ENCODE assay signal across 15 cellular contexts in the genomic region with DNA sequence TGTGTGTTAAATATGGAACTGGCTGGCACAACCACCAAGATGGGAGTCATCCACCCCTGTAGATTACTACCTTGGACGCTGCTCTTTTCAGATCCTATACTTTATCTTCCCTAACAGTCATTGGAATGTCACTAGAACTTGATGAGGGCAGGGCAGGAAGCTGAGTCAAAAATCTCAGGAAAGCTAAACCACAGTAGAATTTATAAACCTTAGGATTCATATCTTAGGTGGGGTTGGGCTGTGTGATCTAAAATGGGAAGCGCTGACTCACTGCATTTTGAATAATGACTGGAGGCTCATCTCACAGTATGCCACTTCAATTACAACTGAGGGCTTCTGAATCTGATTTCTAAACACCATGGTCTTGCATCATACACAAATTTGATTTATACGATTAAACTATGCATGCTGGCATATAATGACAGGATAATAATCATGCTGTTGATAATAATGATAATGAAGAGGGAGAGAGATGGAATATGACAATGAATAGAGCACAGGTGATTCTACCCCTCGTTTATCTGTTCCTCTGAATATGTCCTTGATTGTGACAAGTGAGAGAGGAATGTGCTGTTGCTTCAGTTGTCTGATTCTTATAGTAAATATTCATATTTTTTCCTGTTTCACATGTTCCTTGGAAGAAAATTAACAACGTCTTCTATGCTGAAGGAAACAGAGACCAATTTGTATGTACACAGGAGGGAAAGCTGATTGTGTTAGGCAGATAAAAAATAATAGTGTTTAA.
A peak's percentile ranks its signal among the peaks of the same experiment; 100 is the strongest.
DNase-seq lines count a peak whose midpoint lies in the region; ATAC-seq and TF ChIP-seq lines count a peak whose summit lies in the region.
"Had no signal": no experiment of that assay in that cellular context is flagged by ENCODE, and none has a peak within 500 bp of the region (broad histone marks: within the 10 kb centered on the region; RNA-seq: fewer than 3 reads in every experiment).

No MANE protein-coding gene starts in this region.

- H3K4me3 ChIP-seq in mesenchymal stem cell (ENCODE audit: insufficient read depth in 1 of 2, low read depth in 1 of 2, low read length in 2 of 2) = no peak overlapping the region

- H3K23ac ChIP-seq in mesenchymal stem cell (ENCODE audit: low read length in 2 of 2) = no peak overlapping the region

- intact Hi-C loops in CD14-positive monocyte (cut with micrococcal nuclease) = no loop called here

- no peak overlapping the region for H2BK120ac ChIP-seq in mesenchymal stem cell (ENCODE audit: low read depth, low read length)

- no peak overlapping the region for H4K8ac ChIP-seq in mesenchymal stem cell (ENCODE audit: low read length)

- peaks cover 4% of the 10 kb centered on the region for H3K9me3 ChIP-seq in mesenchymal stem cell (ENCODE audit: control insufficient read depth, low read length)

- H3K27me3 ChIP-seq in mesenchymal stem cell (ENCODE audit: control insufficient read depth in 1 of 2, insufficient read depth in 1 of 2, low read length in 2 of 2) = no peaks in the 10 kb centered on the region

- H2AFZ ChIP-seq in mesenchymal stem cell (ENCODE audit: low read depth, low read length) = no peak overlapping the region

- DNase-seq in EH (ENCODE audit: low read depth) (peak; percentile 62), NCI-H460 (ENCODE audit: extremely low read depth, low read depth) (peak; percentile 38), dermis blood vessel endothelial cell (peak; percentile 82), mesenchymal stem cell (peak; percentile 38), CD14-positive monocyte (ENCODE audit: low spot score) (no peak), DMS 273 (lab: John Stamatoyannopoulos, UW; ENCODE audit: unreplicated experiment) (no peak)
- DNase-seq in activated naive CD4-positive, alpha-beta T cell treated with anti-CD3 and anti-CD28 coated beads, Interleukin-2, amount 10 ng/mL, durations not matched to agents 7 days and 5 days = no peak
- DNase-seq: anterior cingulate cortex; CD4-positive, CD25-positive, alpha-beta regulatory T cell; NCI-H2029; stimulated activated naive B cell treated with anti-CD40 and anti-IgM and Interleukin-4, amounts not matched to agents 10 μg/mL and 1 μg/mL and 100 μg/mL, for 72 hours had no signal

- no peak for ATAC-seq in HG02885 (IDR thresholded peaks at IDR 0.05; ENCODE audit: poor library complexity, unreplicated experiment)
- ATAC-seq: HepG2; Panc1; stimulated activated naive B cell treated with anti-CD40 and anti-IgM and Interleukin-4, amounts not matched to agents 10 μg/mL and 1 μg/mL and 100 μg/mL, for 72 hours had no signal

- H2BK5ac ChIP-seq in mesenchymal stem cell (ENCODE audit: low read depth, low read length, poor library complexity, severe bottlenecking) = no peak overlapping the region

- H4K91ac ChIP-seq in mesenchymal stem cell (ENCODE audit: low read length) = no peak overlapping the region

- CTCF ChIA-PET in activated naive CD4-positive, alpha-beta T cell treated with anti-CD3 and anti-CD28 coated beads, Interleukin-2, amount 10 ng/mL, durations not matched to agents 7 days and 5 days (lab: Charles Lee) = no interaction called here

- no peak overlapping the region for H3K18ac ChIP-seq in mesenchymal stem cell (ENCODE audit: low read depth in 1 of 2, low read length in 2 of 2)

- no peak overlapping the region for H3K14ac ChIP-seq in mesenchymal stem cell (ENCODE audit: low read length in 2 of 2)

- H2BK12ac ChIP-seq in mesenchymal stem cell (ENCODE audit: low read length in 2 of 2) = no peak overlapping the region

- H2AK5ac ChIP-seq in mesenchymal stem cell (ENCODE audit: low read length, severe bottlenecking) = no peak overlapping the region

- no peaks in the 10 kb centered on the region for H3K36me3 Mint-ChIP-seq in CD14-positive monocyte
- no peaks in the 10 kb centered on the region for H3K36me3 Mint-ChIP-seq in activated naive CD4-positive, alpha-beta T cell treated with anti-CD3 and anti-CD28 coated beads, Interleukin-2, amount 10 ng/mL, durations not matched to agents 7 days and 5 days
- H3K36me3 Mint-ChIP-seq: CD4-positive, CD25-positive, alpha-beta regulatory T cell; stimulated activated naive B cell treated with anti-CD40 and anti-IgM and Interleukin-4, amounts not matched to agents 10 μg/mL and 1 μg/mL and 100 μg/mL, for 72 hours had no signal

- no peaks in the 10 kb centered on the region for H3K4me1 Mint-ChIP-seq in CD14-positive monocyte
- no peaks in the 10 kb centered on the region for H3K4me1 Mint-ChIP-seq in activated naive CD4-positive, alpha-beta T cell treated with anti-CD3 and anti-CD28 coated beads, Interleukin-2, amount 10 ng/mL, durations not matched to agents 7 days and 5 days
- H3K4me1 Mint-ChIP-seq: CD4-positive, CD25-positive, alpha-beta regulatory T cell; stimulated activated naive B cell treated with anti-CD40 and anti-IgM and Interleukin-4, amounts not matched to agents 10 μg/mL and 1 μg/mL and 100 μg/mL, for 72 hours had no signal

- no peaks in the 10 kb centered on the region for H3K27me3 Mint-ChIP-seq in CD14-positive monocyte (ENCODE audit: low read depth in 3 of 3)
- no peaks in the 10 kb centered on the region for H3K27me3 Mint-ChIP-seq in activated naive CD4-positive, alpha-beta T cell treated with anti-CD3 and anti-CD28 coated beads, Interleukin-2, amount 10 ng/mL, durations not matched to agents 7 days and 5 days
- H3K27me3 Mint-ChIP-seq: CD4-positive, CD25-positive, alpha-beta regulatory T cell; stimulated activated naive B cell treated with anti-CD40 and anti-IgM and Interleukin-4, amounts not matched to agents 10 μg/mL and 1 μg/mL and 100 μg/mL, for 72 hours had no signal

- no peak overlapping the region for H3K4me2 ChIP-seq in mesenchymal stem cell (ENCODE audit: low read length, poor library complexity, severe bottlenecking)

- H3K9me3 Mint-ChIP-seq in CD14-positive monocyte = peaks cover 0 to 2% (median 0%) of the 10 kb centered on the region in 7 donors
- no peaks in the 10 kb centered on the region for H3K9me3 Mint-ChIP-seq in activated naive CD4-positive, alpha-beta T cell treated with anti-CD3 and anti-CD28 coated beads, Interleukin-2, amount 10 ng/mL, durations not matched to agents 7 days and 5 days
- H3K9me3 Mint-ChIP-seq: stimulated activated naive B cell treated with anti-CD40 and anti-IgM and Interleukin-4, amounts not matched to agents 10 μg/mL and 1 μg/mL and 100 μg/mL, for 72 hours had no signal

- no peak overlapping the region for H3K4me3 Mint-ChIP-seq in CD14-positive monocyte
- no peak overlapping the region for H3K4me3 Mint-ChIP-seq in activated naive CD4-positive, alpha-beta T cell treated with anti-CD3 and anti-CD28 coated beads, Interleukin-2, amount 10 ng/mL, durations not matched to agents 7 days and 5 days
- H3K4me3 Mint-ChIP-seq: CD4-positive, CD25-positive, alpha-beta regulatory T cell; stimulated activated naive B cell treated with anti-CD40 and anti-IgM and Interleukin-4, amounts not matched to agents 10 μg/mL and 1 μg/mL and 100 μg/mL, for 72 hours had no signal

- no peaks in the 10 kb centered on the region for H3K79me1 ChIP-seq in mesenchymal stem cell (replicated peaks; ENCODE audit: low read length, poor library complexity, severe bottlenecking)

- H2BK15ac ChIP-seq in mesenchymal stem cell (ENCODE audit: low read depth, poor library complexity, severe bottlenecking) = no peak overlapping the region

- H3K27ac ChIP-seq in mesenchymal stem cell (ENCODE audit: low read length, poor library complexity, severe bottlenecking) = no peak overlapping the region
- H3K27ac ChIP-seq: VCaP had no signal

- no peak overlapping the region for H3K4ac ChIP-seq in mesenchymal stem cell (ENCODE audit: low read depth in 1 of 2, low read length in 2 of 2)

- no peak overlapping the region for H3K9ac ChIP-seq in mesenchymal stem cell (ENCODE audit: low read length)

- no peaks in the 10 kb centered on the region for H3K36me3 ChIP-seq in mesenchymal stem cell (ENCODE audit: control insufficient read depth in 1 of 2, insufficient read depth in 2 of 2, low read depth in 1 of 2, low read length in 2 of 2)

- peaks cover 1% of the 10 kb centered on the region for H3K4me1 ChIP-seq in mesenchymal stem cell (ENCODE audit: control insufficient read depth, insufficient read depth, low read depth, low read length)

- 41% methylated on average over 3 of the region's 5 CpGs for WGBS in mesenchymal stem cell

- no peak for TF ChIP-seq CTCF in CD14-positive monocyte (IDR thresholded peaks at IDR 0.05)

- no peak overlapping the region for H3K27ac Mint-ChIP-seq in CD14-positive monocyte
- no peak overlapping the region for H3K27ac Mint-ChIP-seq in activated naive CD4-positive, alpha-beta T cell treated with anti-CD3 and anti-CD28 coated beads, Interleukin-2, amount 10 ng/mL, durations not matched to agents 7 days and 5 days
- H3K27ac Mint-ChIP-seq: CD4-positive, CD25-positive, alpha-beta regulatory T cell; stimulated activated naive B cell treated with anti-CD40 and anti-IgM and Interleukin-4, amounts not matched to agents 10 μg/mL and 1 μg/mL and 100 μg/mL, for 72 hours had no signal

Comparison
In these comparisons a context has a peak if more than half of its experiments do, and no peak if none do; other contexts are left out.
1. DNase-seq: peak in EH (single experiment), NCI-H460 (single experiment), dermis blood vessel endothelial cell (single experiment) and mesenchymal stem cell (single experiment); none in CD14-positive monocyte (single experiment), DMS 273 (single experiment) and activated naive CD4-positive, alpha-beta T cell treated with anti-CD3 and anti-CD28 coated beads, Interleukin-2, amount 10 ng/mL, durations not matched to agents 7 days and 5 days (single experiment).